Comparison of ENCODE assay signal across 8 cellular contexts in genomic region chr14:61476737-61477410, GRCh38.
DNase-seq lines count a peak whose midpoint lies in the region; ATAC-seq and TF ChIP-seq lines count a peak whose summit lies in the region.

No MANE protein-coding gene starts in this region.

- 6 to 7% methylated on average over 6 of the region's 6 CpGs for WGBS in upper lobe of left lung, 2 donors

- H3K4me3 ChIP-seq in HL-60 (replicated peaks; ENCODE audit: insufficient read depth, low read length): no peak overlapping the region
- H3K4me3 ChIP-seq in dorsolateral prefrontal cortex: peak overlapping the region in 5 of 59 donors; percentile 3 to 33 (median 13)
- H3K4me3 ChIP-seq in muscle layer of colon (ENCODE audit: low read depth in 1 of 2, low read length in 2 of 2): no peak overlapping the region
- H3K4me3 ChIP-seq in upper lobe of left lung: no peak overlapping the region
- H3K4me3 ChIP-seq in Caco-2 (ENCODE audit: low read depth, low read length): no peak overlapping the region

- peaks cover 89% of the 10 kb centered on the region for H3K4me1 Mint-ChIP-seq in activated B cell treated with CpG ODN at 0.5 μM for 24 hours
- H3K4me1 Mint-ChIP-seq in Caco-2 (ENCODE audit: low read depth, unreplicated experiment): peaks cover 13% of the 10 kb centered on the region

- DNase-seq in AG08396 (ENCODE audit: low spot score): peak; percentile 68
- peak; percentile 77 to 92 for DNase-seq in HL-60 (ENCODE audit: low read depth in 1 of 2, low spot score in 1 of 2)
- DNase-seq in activated B cell treated with CpG ODN at 0.5 μM for 24 hours: no peak
- DNase-seq in dorsolateral prefrontal cortex: no peak
- DNase-seq in upper lobe of left lung: peak in 1 of 2 donors; percentile 72
- no peak for DNase-seq in Caco-2

- peak; percentile 97 to 100 (median 98) for TF ChIP-seq EP300 in upper lobe of left lung (IDR thresholded peaks at IDR 0.05)

- CTCF ChIA-PET in activated B cell treated with CpG ODN at 0.5 μM for 24 hours (lab: Charles Lee): interaction anchor here (0.9 to 7.4 kb wide), 13 partner anchors 14 to 360 kb away, joined by 3 to 83 read pairs (median 10); no protein-coding TSS in a partner anchor
- CTCF ChIA-PET in Caco-2 (lab: Charles Lee): interaction anchor here (0.5 kb wide), 1 partner anchor 77 kb away, joined by 3 read pairs; no protein-coding TSS in a partner anchor

- H3K9me3 ChIP-seq in muscle layer of colon (ENCODE audit: low read length) (no peaks in the 10 kb centered on the region), upper lobe of left lung (no peaks in the 10 kb centered on the region), Caco-2 (no peaks in the 10 kb centered on the region)

- BruUV-seq in Caco-2 (replicated peaks; lab: Mats Ljungman, UMichigan): no TSS peak

- intact Hi-C loops in activated B cell treated with CpG ODN at 0.5 μM for 24 hours (cut with micrococcal nuclease): loop anchor here (1.0 to 5.0 kb wide), 5 partner anchors 26 to 600 kb away; partner anchors contain the start of gene SNAPC1
- intact Hi-C loops in dorsolateral prefrontal cortex (cut with DNase I): no loop called here
- intact Hi-C loops in Caco-2 (cut with micrococcal nuclease; ENCODE audit: unreplicated experiment): loop anchor here (5.0 kb wide), 2 partner anchors 220 to 360 kb away; partner anchors contain the start of gene HIF1A

- no peaks in the 10 kb centered on the region for H3K27me3 ChIP-seq in HL-60 (ENCODE audit: insufficient read depth, poor library complexity, severe bottlenecking)
- H3K27me3 ChIP-seq in dorsolateral prefrontal cortex: no peaks in the 10 kb centered on the region
- no peaks in the 10 kb centered on the region for H3K27me3 ChIP-seq in muscle layer of colon (ENCODE audit: control insufficient read depth in 1 of 2, insufficient read depth in 2 of 2, low read length in 2 of 2)
- H3K27me3 ChIP-seq in upper lobe of left lung: no peaks in the 10 kb centered on the region
- H3K27me3 ChIP-seq in Caco-2 (replicated peaks; ENCODE audit: control insufficient read depth, insufficient read depth, low read length): no peaks in the 10 kb centered on the region

- POLR2A ChIA-PET in activated B cell treated with CpG ODN at 0.5 μM for 24 hours (lab: Charles Lee) (interaction anchor here (0.5 to 12.6 kb wide), 19 partner anchors 12 to 287 kb away, joined by 3 to 388 read pairs (median 18); partner anchors contain the start of genes HIF1A and SNAPC1), Caco-2 (lab: Charles Lee) (no interaction called here)

- H3K27ac ChIP-seq in HL-60 (replicated peaks) (peak overlapping the region; percentile 95), dorsolateral prefrontal cortex (peak overlapping the region in 58 of 59 donors; percentile 41 to 94 (median 84)), muscle layer of colon (ENCODE audit: low read depth, low read length) (peak overlapping the region; percentile 19), upper lobe of left lung (peak overlapping the region; percentile 84 to 96 (median 92))

- peak overlapping the region; percentile 50 for H3K4me3 Mint-ChIP-seq in activated B cell treated with CpG ODN at 0.5 μM for 24 hours
- H3K4me3 Mint-ChIP-seq in Caco-2 (ENCODE audit: unreplicated experiment): no peak overlapping the region

- no peaks in the 10 kb centered on the region for H3K27me3 Mint-ChIP-seq in activated B cell treated with CpG ODN at 0.5 μM for 24 hours
- no peaks in the 10 kb centered on the region for H3K27me3 Mint-ChIP-seq in Caco-2 (ENCODE audit: insufficient read depth, unreplicated experiment)

- ATAC-seq in activated B cell treated with CpG ODN at 0.5 μM for 24 hours (ENCODE audit: low read depth) (peak; percentile 73), upper lobe of left lung (ENCODE audit: low FRiP score in 2 of 2) (peak; percentile 87 to 88), GM18870 (IDR thresholded peaks at IDR 0.05; ENCODE audit: unreplicated experiment) (no peak)

- no peak overlapping the region for H3K9ac ChIP-seq in muscle layer of colon (ENCODE audit: low read length)

- peak overlapping the region; percentile 91 for H3K27ac Mint-ChIP-seq in activated B cell treated with CpG ODN at 0.5 μM for 24 hours
- no peak overlapping the region for H3K27ac Mint-ChIP-seq in Caco-2 (ENCODE audit: unreplicated experiment)

- TF ChIP-seq POLR2A in upper lobe of left lung (IDR thresholded peaks at IDR 0.05): peak in 1 of 4 donors; percentile 74

- H3K9me3 Mint-ChIP-seq in activated B cell treated with CpG ODN at 0.5 μM for 24 hours: no peaks in the 10 kb centered on the region
- no peaks in the 10 kb centered on the region for H3K9me3 Mint-ChIP-seq in Caco-2 (ENCODE audit: unreplicated experiment)

- TF ChIP-seq CTCF in HL-60 (IDR thresholded peaks at IDR 0.05; ENCODE audit: insufficient read depth, low read length): no peak
- no peak for TF ChIP-seq CTCF in activated B cell treated with CpG ODN at 0.5 μM for 24 hours (IDR thresholded peaks at IDR 0.05)
- TF ChIP-seq CTCF in dorsolateral prefrontal cortex (IDR thresholded peaks at IDR 0.05 in 54 of 56, conservative IDR thresholded peaks at IDR 0.05 in 2 of 56; ENCODE audit: low read depth in 1 of 56, partially characterized antibody in 56 of 56): peak in 2 of 56 donors; percentile 12 to 15
- peak in 1 of 6 experiments; percentile 27 for TF ChIP-seq CTCF in upper lobe of left lung (IDR thresholded peaks at IDR 0.05)
- TF ChIP-seq CTCF in Caco-2 (IDR thresholded peaks at IDR 0.05; ENCODE audit: insufficient read depth in 1 of 2, low read depth in 1 of 2, low read length in 1 of 2, severe bottlenecking in 1 of 2, unreplicated experiment in 1 of 2): no peak

- H3K36me3 Mint-ChIP-seq in activated B cell treated with CpG ODN at 0.5 μM for 24 hours (ENCODE audit: low read depth) (no peaks in the 10 kb centered on the region), Caco-2 (ENCODE audit: insufficient read depth, unreplicated experiment) (peaks cover 5% of the 10 kb centered on the region)

- H3K4me1 ChIP-seq in muscle layer of colon (ENCODE audit: insufficient read depth, low read length): peaks cover 9% of the 10 kb centered on the region
- H3K4me1 ChIP-seq in upper lobe of left lung: peaks cover 75 to 83% (median 79%) of the 10 kb centered on the region in 4 donors
- H3K4me1 ChIP-seq in Caco-2: no peaks in the 10 kb centered on the region

- no peaks in the 10 kb centered on the region for H3K36me3 ChIP-seq in muscle layer of colon (ENCODE audit: insufficient read depth, low read length)
- no peaks in the 10 kb centered on the region for H3K36me3 ChIP-seq in upper lobe of left lung
- no peaks in the 10 kb centered on the region for H3K36me3 ChIP-seq in Caco-2 (ENCODE audit: control insufficient read depth, insufficient read depth, low read length)

Comparison
In these comparisons a context has a peak if more than half of its experiments do, and no peak if none do; other contexts are left out.
1. DNase-seq: peak in AG08396 (single experiment) and HL-60 (2 of 2); none in activated B cell treated with CpG ODN at 0.5 μM for 24 hours (single experiment), dorsolateral prefrontal cortex (0 of 10) and Caco-2 (0 of 2).
2. H3K27ac ChIP-seq: peak in every context shown above with its lines; median percentile 95 in HL-60; 92 in upper lobe of left lung; 84 in dorsolateral prefrontal cortex; 19 in muscle layer of colon.
3. intact Hi-C loops: an anchor here in activated B cell treated with CpG ODN at 0.5 μM for 24 hours (1.0 to 5.0 kb wide) and Caco-2 (5.0 kb wide); none called in dorsolateral prefrontal cortex.